In genomic region chr14:22829661-22830328, GRCh38 we compare ENCODE assay signal across 8 cellular contexts. TPM values are rescaled to one million over a fixed set of nuclear protein-coding genes. Genes with fewer than 3 reads are reported as not detected.
DNase-seq lines count a peak whose midpoint lies in the region; ATAC-seq, FAIRE-seq and TF ChIP-seq lines count a peak whose summit lies in the region.

MRPL52 (plus strand) TSS chr14:22829887; CDS start chr14:22829913, 26 bp downstream.

- DNase-seq in NCI-H2196 treated with DMSO at 0.1 percent for 48 hours (lab: John Stamatoyannopoulos, UW; ENCODE audit: unreplicated experiment) (peak; percentile 78), bronchial epithelial cell (ENCODE audit: low read depth) (peak; percentile 74), inferior parietal cortex (ENCODE audit: extremely low spot score) (peak; percentile 98)
- peak; percentile 81 to 85 for DNase-seq in stimulated activated CD4-positive, alpha-beta T cell treated with anti-CD3 and anti-CD28 coated beads, Interleukin-12 subunit alpha, Interleukin-12 subunit beta, amount 100 ng/mL, for 24 hours (ENCODE audit: low read depth in 2 of 2)

- TF ChIP-seq CTCF in WI38 (IDR thresholded peaks at IDR 0.05; ENCODE audit: low read depth, low read length) (no peak), bronchial epithelial cell (IDR thresholded peaks at IDR 0.05; ENCODE audit: insufficient read depth, low read length, severe bottlenecking) (no peak)

- H3K4me3 ChIP-seq in ACC112 (ENCODE audit: low read depth, low read length) (peak within 1 kb of the TSS; percentile 97), WI38 (ENCODE audit: low read depth, low read length) (peak within 1 kb of the TSS; percentile 98), bronchial epithelial cell (ENCODE audit: low read depth, low read length) (peak within 1 kb of the TSS; percentile 93)

- FAIRE-seq in bronchial epithelial cell (lab: Jason Lieb, UNC): no peak

- H3K79me2 ChIP-seq in ACC112 (ENCODE audit: control insufficient read depth, insufficient read depth, low read length, unreplicated experiment): peaks cover 20% of the 10 kb centered on the region

- peaks cover 14% of the 10 kb centered on the region for H3K4me1 ChIP-seq in ACC112 (ENCODE audit: control insufficient read depth, insufficient read depth, low read length, unreplicated experiment)

- peak; percentile 95 for ATAC-seq in GM18868 (IDR thresholded peaks at IDR 0.05; ENCODE audit: unreplicated experiment)
- ATAC-seq in HG03108 (IDR thresholded peaks at IDR 0.05; ENCODE audit: unreplicated experiment): peak; percentile 77

- peak within 1 kb of the TSS; percentile 31; the same call in 1 of the 2 replicates for H3K27ac ChIP-seq in ACC112 (ENCODE audit: low read depth, low read length)

- no peaks in the 10 kb centered on the region for H3K27me3 ChIP-seq in ACC112 (ENCODE audit: insufficient read depth, low read length)
- no peaks in the 10 kb centered on the region for H3K27me3 ChIP-seq in bronchial epithelial cell (ENCODE audit: control insufficient read depth, insufficient read depth, low read length)

- H2AFZ ChIP-seq in ACC112 (ENCODE audit: low read length, unreplicated experiment): peak within 1 kb of the TSS; percentile 96

- H3K36me3 ChIP-seq in ACC112 (ENCODE audit: insufficient read depth, low read length): peaks cover 3% of the 10 kb centered on the region; the same call in 1 of the 2 replicates
- H3K36me3 ChIP-seq in bronchial epithelial cell (ENCODE audit: control insufficient read depth, insufficient read depth, low read length): peaks cover 7% of the 10 kb centered on the region

RNA-seq across cellular contexts. Expression of gene MRPL52, which starts in this region (rescaled TPM):
- 33.2 and 38.7 TPM in 2 replicates for total RNA-seq in bronchial epithelial cell

Comparison
In these comparisons a context has a peak if more than half of its experiments do, and no peak if none do; other contexts are left out.
1. Peak in every context shown above with its lines: DNase-seq, ATAC-seq, H3K4me3 ChIP-seq and H3K27ac ChIP-seq.